1 cellular context compared by ENCODE assay signal in genomic region chr10:130970341-130971122, GRCh38.
TF ChIP-seq lines count a peak whose summit lies in the region.

No MANE protein-coding gene starts in this region.

TF ChIP-seq in H1, 55 proteins besides CTCF, POLR2A, EP300 and RAD21:
- TF ChIP-seq HDAC2 (IDR thresholded peaks at IDR 0.05; ENCODE audit: borderline replicate concordance in 1 of 2, low read depth in 2 of 2, low read length in 2 of 2) (no peak), JUN (IDR thresholded peaks at IDR 0.05; ENCODE audit: low read depth, low read length) (no peak), SIRT6 (IDR thresholded peaks at IDR 0.05; ENCODE audit: low read length) (no peak), TAF7 (optimal IDR thresholded peaks at IDR 0.05; ENCODE audit: borderline replicate concordance, low read depth, low read length) (no peak), SIN3A (conservative IDR thresholded peaks at IDR 0.05 in 1 of 2, IDR thresholded peaks at IDR 0.05 in 1 of 2; ENCODE audit: low read depth in 1 of 2, low read length in 2 of 2) (no peak), EGR1 (IDR thresholded peaks at IDR 0.05; ENCODE audit: borderline replicate concordance, low read depth, low read length) (no peak), CBX5 (IDR thresholded peaks at IDR 0.05; ENCODE audit: low read depth, low read length) (no peak), ASH2L (IDR thresholded peaks at IDR 0.05; ENCODE audit: low read length) (no peak), TEAD4 (IDR thresholded peaks at IDR 0.05; ENCODE audit: low read depth, low read length) (no peak), GTF2F1 (IDR thresholded peaks at IDR 0.05; ENCODE audit: borderline replicate concordance, low read depth, low read length) (no peak), ZNF274 (IDR thresholded peaks at IDR 0.05; ENCODE audit: borderline replicate concordance, extremely low read depth, low read length) (no peak), JUND (IDR thresholded peaks at IDR 0.05; ENCODE audit: low read length) (no peak), TBP (IDR thresholded peaks at IDR 0.05; ENCODE audit: low read depth, low read length) (no peak), YY1 (IDR thresholded peaks at IDR 0.05; ENCODE audit: low read depth, low read length) (no peak), FOSL1 (IDR thresholded peaks at IDR 0.05; ENCODE audit: insufficient read depth, low read depth, low read length) (no peak)
TF ChIP-seq in H1: peak in this region for 0.
